1 cellular context compared by ENCODE assay signal in the genomic region with DNA sequence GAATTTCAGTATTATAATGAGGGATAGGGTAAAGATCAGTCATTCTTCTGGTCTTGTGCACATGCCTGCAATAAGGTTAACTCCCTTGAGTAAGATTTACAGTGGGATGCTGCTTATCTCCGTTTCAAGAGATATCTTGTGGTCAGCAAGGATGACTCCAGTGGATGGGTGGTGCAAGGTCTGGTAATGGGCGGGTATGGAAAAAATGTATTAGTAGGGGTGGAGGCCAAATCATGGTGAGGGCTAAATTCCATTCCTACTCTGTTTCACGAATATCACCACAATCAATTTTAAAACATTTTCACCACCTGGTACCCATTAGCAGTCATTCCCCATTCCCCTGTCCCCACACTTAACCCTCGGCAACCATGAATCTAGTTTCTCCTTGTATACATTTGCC.
TF ChIP-seq lines count a peak whose summit lies in the region.

No MANE protein-coding gene starts in this region.

TF ChIP-seq in K562, 482 proteins besides CTCF, POLR2A, EP300 and RAD21:
- peak in 1 of 2 experiments; percentile 23; a peak in 1 of 4 replicates for TF ChIP-seq RCOR1 (IDR thresholded peaks at IDR 0.05; ENCODE audit: borderline replicate concordance in 1 of 2, low read depth in 2 of 2, low read length in 2 of 2)
- 0 out of 2 replicates have a peak, but pooled peaks have one; percentile 12 for TF ChIP-seq TEAD4 (IDR thresholded peaks at IDR 0.05; ENCODE audit: low read length)
- no peak for TF ChIP-seq TEAD4 (CRISPR knock-in tag; IDR thresholded peaks at IDR 0.05; ENCODE audit: borderline replicate concordance)
- TF ChIP-seq CTBP1 (IDR thresholded peaks at IDR 0.05; ENCODE audit: borderline replicate concordance): peak; percentile 33; the same call in 1 of the 2 replicates
- no peak for TF ChIP-seq PHB2 (IDR thresholded peaks at IDR 0.05; ENCODE audit: low read depth)
- TF ChIP-seq YBX1 (IDR thresholded peaks at IDR 0.05): no peak
- TF ChIP-seq MEIS2 (IDR thresholded peaks at IDR 0.05; ENCODE audit: partially characterized antibody): peak; percentile 27
- TF ChIP-seq IFI16 (CRISPR knock-in tag; IDR thresholded peaks at IDR 0.05): no peak
- 0 out of 2 replicates have a peak, but pooled peaks have one; percentile 30 for TF ChIP-seq FOSL1 (tag; conservative IDR thresholded peaks at IDR 0.05)
- TF ChIP-seq ELF2 (CRISPR knock-in tag; IDR thresholded peaks at IDR 0.05): no peak
- TF ChIP-seq, protein P1, sequence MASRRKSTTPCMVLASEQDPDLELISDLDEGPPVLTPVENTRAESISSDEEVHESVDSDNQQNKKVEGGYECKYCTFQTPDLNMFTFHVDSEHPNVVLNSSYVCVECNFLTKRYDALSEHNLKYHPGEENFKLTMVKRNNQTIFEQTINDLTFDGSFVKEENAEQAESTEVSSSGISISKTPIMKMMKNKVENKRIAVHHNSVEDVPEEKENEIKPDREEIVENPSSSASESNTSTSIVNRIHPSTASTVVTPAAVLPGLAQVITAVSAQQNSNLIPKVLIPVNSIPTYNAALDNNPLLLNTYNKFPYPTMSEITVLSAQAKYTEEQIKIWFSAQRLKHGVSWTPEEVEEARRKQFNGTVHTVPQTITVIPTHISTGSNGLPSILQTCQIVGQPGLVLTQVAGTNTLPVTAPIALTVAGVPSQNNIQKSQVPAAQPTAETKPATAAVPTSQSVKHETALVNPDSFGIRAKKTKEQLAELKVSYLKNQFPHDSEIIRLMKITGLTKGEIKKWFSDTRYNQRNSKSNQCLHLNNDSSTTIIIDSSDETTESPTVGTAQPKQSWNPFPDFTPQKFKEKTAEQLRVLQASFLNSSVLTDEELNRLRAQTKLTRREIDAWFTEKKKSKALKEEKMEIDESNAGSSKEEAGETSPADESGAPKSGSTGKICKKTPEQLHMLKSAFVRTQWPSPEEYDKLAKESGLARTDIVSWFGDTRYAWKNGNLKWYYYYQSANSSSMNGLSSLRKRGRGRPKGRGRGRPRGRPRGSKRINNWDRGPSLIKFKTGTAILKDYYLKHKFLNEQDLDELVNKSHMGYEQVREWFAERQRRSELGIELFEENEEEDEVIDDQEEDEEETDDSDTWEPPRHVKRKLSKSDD (conservative IDR thresholded peaks at IDR 0.05; ENCODE audit: low read length): no peak
- no peak for TF ChIP-seq ZNF830 (CRISPR knock-in tag; IDR thresholded peaks at IDR 0.05)
- no peak for TF ChIP-seq PCBP1 (IDR thresholded peaks at IDR 0.05; ENCODE audit: low read depth, low read length, poor library complexity, severe bottlenecking)
- TF ChIP-seq PHF8 (IDR thresholded peaks at IDR 0.05; ENCODE audit: borderline replicate concordance, low read length): no peak
- TF ChIP-seq, protein P2, sequence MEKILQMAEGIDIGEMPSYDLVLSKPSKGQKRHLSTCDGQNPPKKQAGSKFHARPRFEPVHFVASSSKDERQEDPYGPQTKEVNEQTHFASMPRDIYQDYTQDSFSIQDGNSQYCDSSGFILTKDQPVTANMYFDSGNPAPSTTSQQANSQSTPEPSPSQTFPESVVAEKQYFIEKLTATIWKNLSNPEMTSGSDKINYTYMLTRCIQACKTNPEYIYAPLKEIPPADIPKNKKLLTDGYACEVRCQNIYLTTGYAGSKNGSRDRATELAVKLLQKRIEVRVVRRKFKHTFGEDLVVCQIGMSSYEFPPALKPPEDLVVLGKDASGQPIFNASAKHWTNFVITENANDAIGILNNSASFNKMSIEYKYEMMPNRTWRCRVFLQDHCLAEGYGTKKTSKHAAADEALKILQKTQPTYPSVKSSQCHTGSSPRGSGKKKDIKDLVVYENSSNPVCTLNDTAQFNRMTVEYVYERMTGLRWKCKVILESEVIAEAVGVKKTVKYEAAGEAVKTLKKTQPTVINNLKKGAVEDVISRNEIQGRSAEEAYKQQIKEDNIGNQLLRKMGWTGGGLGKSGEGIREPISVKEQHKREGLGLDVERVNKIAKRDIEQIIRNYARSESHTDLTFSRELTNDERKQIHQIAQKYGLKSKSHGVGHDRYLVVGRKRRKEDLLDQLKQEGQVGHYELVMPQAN (IDR thresholded peaks at IDR 0.05; ENCODE audit: borderline replicate concordance): no peak
- TF ChIP-seq ESRRA (IDR thresholded peaks at IDR 0.05; ENCODE audit: borderline replicate concordance, low read depth): no peak
- TF ChIP-seq SLC30A9 (CRISPR knock-in tag; IDR thresholded peaks at IDR 0.05): no peak
- no peak for TF ChIP-seq GATAD2A (IDR thresholded peaks at IDR 0.05)
- TF ChIP-seq CREM (IDR thresholded peaks at IDR 0.05; ENCODE audit: low read depth): no peak
- TF ChIP-seq, protein P3, sequence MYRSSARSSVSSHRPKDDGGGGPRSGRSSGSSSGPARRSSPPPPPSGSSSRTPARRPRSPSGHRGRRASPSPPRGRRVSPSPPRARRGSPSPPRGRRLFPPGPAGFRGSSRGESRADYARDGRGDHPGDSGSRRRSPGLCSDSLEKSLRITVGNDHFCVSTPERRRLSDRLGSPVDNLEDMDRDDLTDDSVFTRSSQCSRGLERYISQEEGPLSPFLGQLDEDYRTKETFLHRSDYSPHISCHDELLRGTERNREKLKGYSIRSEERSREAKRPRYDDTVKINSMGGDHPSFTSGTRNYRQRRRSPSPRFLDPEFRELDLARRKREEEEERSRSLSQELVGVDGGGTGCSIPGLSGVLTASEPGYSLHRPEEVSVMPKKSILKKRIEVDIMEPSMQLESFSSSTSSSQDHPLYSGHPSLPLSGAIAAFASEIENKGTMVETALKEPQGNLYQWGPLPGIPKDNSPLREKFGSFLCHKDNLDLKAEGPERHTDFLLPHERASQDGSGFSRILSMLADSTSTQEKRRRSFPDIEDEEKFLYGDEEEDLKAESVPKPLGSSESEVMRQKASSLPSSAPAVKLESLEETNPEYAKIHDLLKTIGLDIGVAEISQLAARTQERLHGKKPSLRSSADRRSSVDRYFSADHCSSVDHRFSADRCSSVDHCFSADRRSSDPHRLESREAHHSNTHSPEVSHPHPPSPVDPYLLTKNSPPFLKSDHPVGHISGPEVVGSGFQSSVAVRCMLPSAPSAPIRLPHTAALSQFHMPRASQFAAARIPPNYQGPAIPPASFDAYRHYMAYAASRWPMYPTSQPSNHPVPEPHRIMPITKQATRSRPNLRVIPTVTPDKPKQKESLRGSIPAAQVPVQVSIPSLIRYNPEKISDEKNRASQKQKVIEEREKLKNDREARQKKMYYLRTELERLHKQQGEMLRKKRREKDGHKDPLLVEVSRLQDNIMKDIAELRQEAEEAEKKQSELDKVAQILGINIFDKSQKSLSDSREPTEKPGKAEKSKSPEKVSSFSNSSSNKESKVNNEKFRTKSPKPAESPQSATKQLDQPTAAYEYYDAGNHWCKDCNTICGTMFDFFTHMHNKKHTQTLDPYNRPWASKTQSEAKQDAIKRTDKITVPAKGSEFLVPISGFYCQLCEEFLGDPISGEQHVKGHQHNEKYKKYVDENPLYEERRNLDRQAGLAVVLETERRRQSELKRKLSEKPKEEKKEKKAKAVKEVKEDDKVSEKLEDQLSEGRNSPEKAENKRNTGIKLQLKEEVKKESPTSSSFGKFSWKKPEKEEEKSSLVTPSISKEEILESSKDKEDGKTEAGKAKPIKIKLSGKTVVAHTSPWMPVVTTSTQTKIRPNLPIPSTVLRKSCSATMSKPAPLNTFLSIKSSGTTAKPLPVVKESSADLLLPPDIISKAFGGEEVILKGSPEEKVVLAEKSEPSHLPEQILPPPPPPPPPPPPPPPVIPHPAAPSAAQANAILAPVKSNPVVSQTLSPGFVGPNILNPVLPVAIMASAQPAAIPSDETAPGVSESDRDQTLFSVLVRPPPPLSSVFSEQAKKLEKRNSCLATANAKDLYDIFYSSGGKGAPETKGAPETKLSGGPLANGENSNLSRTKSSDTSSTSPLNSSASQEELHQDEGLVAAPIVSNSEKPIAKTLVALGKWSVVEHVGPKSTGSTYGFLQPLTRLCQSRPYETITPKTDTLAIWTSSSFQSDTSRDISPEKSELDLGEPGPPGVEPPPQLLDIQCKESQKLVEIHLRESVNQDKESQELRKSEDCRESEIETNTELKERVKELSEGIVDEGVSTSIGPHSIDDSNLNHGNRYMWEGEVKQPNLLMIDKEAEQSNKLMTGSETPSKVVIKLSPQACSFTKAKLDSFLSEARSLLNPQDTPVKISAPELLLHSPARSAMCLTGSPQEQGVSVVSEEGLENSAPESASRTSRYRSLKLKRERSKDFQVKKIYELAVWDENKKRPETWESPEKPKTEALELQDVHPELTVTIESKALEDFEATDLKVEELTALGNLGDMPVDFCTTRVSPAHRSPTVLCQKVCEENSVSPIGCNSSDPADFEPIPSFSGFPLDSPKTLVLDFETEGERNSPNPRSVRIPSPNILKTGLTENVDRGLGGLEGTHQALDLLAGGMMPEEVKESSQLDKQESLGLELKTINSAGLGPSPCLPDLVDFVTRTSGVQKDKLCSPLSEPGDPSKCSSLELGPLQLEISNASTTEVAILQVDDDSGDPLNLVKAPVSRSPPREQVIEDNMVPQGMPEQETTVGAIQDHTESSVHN (IDR thresholded peaks at IDR 0.05; ENCODE audit: borderline replicate concordance in 1 of 2, low read depth in 1 of 2): no peak
- no peak for TF ChIP-seq ZSCAN32 (CRISPR knock-in tag; IDR thresholded peaks at IDR 0.05)
- no peak for TF ChIP-seq PHF20 (IDR thresholded peaks at IDR 0.05; ENCODE audit: partially characterized antibody)
- no peak for TF ChIP-seq PCBP2 (IDR thresholded peaks at IDR 0.05; ENCODE audit: low read depth, low read length, poor library complexity, severe bottlenecking)
- no peak for TF ChIP-seq MTA3 (IDR thresholded peaks at IDR 0.05; ENCODE audit: borderline replicate concordance)
- no peak for TF ChIP-seq SNIP1 (IDR thresholded peaks at IDR 0.05; ENCODE audit: low read depth)
- TF ChIP-seq BHLHE40 (IDR thresholded peaks at IDR 0.05; ENCODE audit: low read length): peak; percentile 19; the same call in 1 of the 2 replicates
- no peak for TF ChIP-seq SRSF3 (IDR thresholded peaks at IDR 0.05; ENCODE audit: insufficient read depth, low read length)
- TF ChIP-seq CBFA2T3 (IDR thresholded peaks at IDR 0.05): no peak
TF ChIP-seq in K562: peak in this region for 6.
